In genomic region chr2:69559696-69560482, GRCh38 we compare ENCODE assay signal across 1 cellular context.
TF ChIP-seq lines count a peak whose summit lies in the region.

No MANE protein-coding gene starts in this region.

TF ChIP-seq in K562, 482 proteins besides CTCF, POLR2A, EP300 and RAD21 (continued from another document):
- TF ChIP-seq ZNF277 (CRISPR knock-in tag; IDR thresholded peaks at IDR 0.05; ENCODE audit: borderline replicate concordance) (no peak), NFYB (IDR thresholded peaks at IDR 0.05; ENCODE audit: extremely low read depth, insufficient read length) (no peak), ZNF76 (CRISPR knock-in tag; IDR thresholded peaks at IDR 0.05; ENCODE audit: borderline replicate concordance) (no peak), ZNF23 (CRISPR knock-in tag; IDR thresholded peaks at IDR 0.05) (no peak), CBX3 (IDR thresholded peaks at IDR 0.05; ENCODE audit: borderline replicate concordance in 1 of 2, low read length in 2 of 2) (no peak), KLF13 (tag; IDR thresholded peaks at IDR 0.05; ENCODE audit: borderline replicate concordance, low read depth) (no peak), ZNF75A (CRISPR knock-in tag; IDR thresholded peaks at IDR 0.05) (no peak)
